21 cellular contexts compared by ENCODE assay signal in the genomic region with DNA sequence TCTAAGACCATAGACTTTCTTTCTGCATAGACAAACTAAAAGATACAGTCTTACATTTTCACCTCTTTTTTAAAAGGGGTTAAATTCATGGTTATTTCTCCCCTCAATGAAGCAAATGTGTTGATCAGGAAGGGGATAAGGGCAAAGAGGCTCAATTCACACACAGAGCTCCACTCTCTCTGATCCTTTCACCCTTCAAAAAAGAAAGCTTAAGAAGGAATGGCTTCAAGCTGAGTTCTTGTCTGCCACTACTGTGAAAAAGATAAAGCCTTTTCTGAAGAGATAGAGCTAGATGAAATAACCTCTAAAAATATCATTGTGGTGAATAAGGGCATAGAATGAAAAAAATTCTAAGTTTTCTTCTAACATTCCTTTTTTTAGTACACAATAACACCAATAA.
"Had no signal": no experiment of that assay in that cellular context is flagged by ENCODE, and none has a peak within 500 bp of the region (broad histone marks: within the 10 kb centered on the region; RNA-seq: fewer than 3 reads in every experiment).

No MANE protein-coding gene starts in this region.

- H3K4me1 Mint-ChIP-seq: activated naive CD4-positive, alpha-beta T cell treated with anti-CD3 and anti-CD28 coated beads, Interleukin-2, amount 10 ng/mL, durations not matched to agents 7 days and 5 days; mesothelial cell of epicardium had no signal

- H3K9me3 Mint-ChIP-seq: activated CD4-positive, alpha-beta memory T cell treated with anti-CD3 and anti-CD28 coated beads for 36 hours; activated naive CD8-positive, alpha-beta T cell treated with anti-CD3 and anti-CD28 coated beads, Interleukin-2, amount 50 U/mL, for 24 hours; effector memory CD8-positive, alpha-beta T cell had no signal

- H3K27ac Mint-ChIP-seq: activated CD4-positive, alpha-beta memory T cell treated with anti-CD3 and anti-CD28 coated beads for 36 hours; activated CD4-positive, alpha-beta T cell treated with anti-CD3 and anti-CD28 coated beads for 36 hours; activated naive CD4-positive, alpha-beta T cell treated with anti-CD3 and anti-CD28 coated beads, Interleukin-2, amount 10 ng/mL, durations not matched to agents 7 days and 5 days; activated naive CD8-positive, alpha-beta T cell treated with anti-CD3 and anti-CD28 coated beads, Interleukin-2, amount 50 U/mL, for 24 hours; mesothelial cell of epicardium; naive thymus-derived CD8-positive, alpha-beta T cell had no signal

- H3K27me3 Mint-ChIP-seq: activated CD4-positive, alpha-beta memory T cell treated with anti-CD3 and anti-CD28 coated beads for 36 hours; activated CD4-positive, alpha-beta T cell treated with anti-CD3 and anti-CD28 coated beads for 36 hours; activated naive CD4-positive, alpha-beta T cell treated with anti-CD3 and anti-CD28 coated beads, Interleukin-2, amount 10 ng/mL, durations not matched to agents 7 days and 5 days; activated naive CD8-positive, alpha-beta T cell treated with anti-CD3 and anti-CD28 coated beads, Interleukin-2, amount 50 U/mL, for 24 hours; effector memory CD8-positive, alpha-beta T cell; naive thymus-derived CD8-positive, alpha-beta T cell had no signal

- H3K4me3 Mint-ChIP-seq: activated CD4-positive, alpha-beta memory T cell treated with anti-CD3 and anti-CD28 coated beads for 36 hours; activated CD4-positive, alpha-beta T cell treated with anti-CD3 and anti-CD28 coated beads for 36 hours; activated naive CD4-positive, alpha-beta T cell treated with anti-CD3 and anti-CD28 coated beads, Interleukin-2, amount 10 ng/mL, durations not matched to agents 7 days and 5 days; activated naive CD8-positive, alpha-beta T cell treated with anti-CD3 and anti-CD28 coated beads, Interleukin-2, amount 50 U/mL, for 24 hours; effector memory CD8-positive, alpha-beta T cell; mesothelial cell of epicardium; naive thymus-derived CD8-positive, alpha-beta T cell had no signal

- ATAC-seq: activated CD4-positive, alpha-beta T cell treated with anti-CD3 and anti-CD28 coated beads for 36 hours; activated naive CD8-positive, alpha-beta T cell treated with anti-CD3 and anti-CD28 coated beads, Interleukin-2, amount 50 U/mL, for 24 hours; effector memory CD8-positive, alpha-beta T cell; gastrocnemius medialis; left lung; naive thymus-derived CD8-positive, alpha-beta T cell; stimulated activated naive CD8-positive, alpha-beta T cell treated with anti-CD3 and anti-CD28 coated beads, Interleukin-15, Interleukin-2, amounts not matched to agents 100 U/mL and 50 U/mL, for 24 hours had no signal

- H3K4me1 ChIP-seq: esophagus squamous epithelium, gastrocnemius medialis, left lung, prostate gland, spleen, upper lobe of left lung had no signal

- H3K9me3 ChIP-seq: gastrocnemius medialis, prostate gland, upper lobe of left lung had no signal

- H3K27me3 ChIP-seq: esophagus squamous epithelium, gastrocnemius medialis, left lung, spleen, upper lobe of left lung had no signal

- DNase-seq: activated CD4-positive, alpha-beta memory T cell treated with anti-CD3 and anti-CD28 coated beads for 36 hours; activated CD4-positive, alpha-beta T cell treated with anti-CD3 and anti-CD28 coated beads for 36 hours; activated effector memory CD4-positive, alpha-beta T cell treated with anti-CD3 and anti-CD28 coated beads, Interleukin-2, amount 50 U/mL, for 16 hours; activated naive CD4-positive, alpha-beta T cell treated with anti-CD3 and anti-CD28 coated beads, Interleukin-2, amount 10 ng/mL, durations not matched to agents 7 days and 5 days; activated naive CD8-positive, alpha-beta T cell treated with anti-CD3 and anti-CD28 coated beads, Interleukin-2, amount 50 U/mL, for 24 hours; activated T-cell treated with anti-CD3 and anti-CD28 coated beads for 4 hours; effector memory CD8-positive, alpha-beta T cell; esophagus squamous epithelium; gastrocnemius medialis; head of caudate nucleus; kidney glomerular epithelial cell; left lung; naive thymus-derived CD8-positive, alpha-beta T cell; spleen; stimulated activated CD4-positive, alpha-beta T cell treated with anti-CD3 and anti-CD28 coated beads, Interleukin-4, amount 100 ng/mL, for 4 hours; stimulated activated naive CD8-positive, alpha-beta T cell treated with anti-CD3 and anti-CD28 coated beads, Interleukin-15, Interleukin-2, amounts not matched to agents 100 U/mL and 50 U/mL, for 24 hours; T-helper 9 cell; upper lobe of left lung had no signal

- H3K27ac ChIP-seq: esophagus squamous epithelium, gastrocnemius medialis, left lung, prostate gland, spleen, upper lobe of left lung had no signal

- H3K4me3 ChIP-seq: esophagus squamous epithelium, gastrocnemius medialis, left lung, lung, prostate gland, spleen, upper lobe of left lung had no signal

- H3K36me3 ChIP-seq: gastrocnemius medialis, prostate gland had no signal
